ENCODE assay signal across 23 cellular contexts in genomic region chr15:50594311-50594710, GRCh38. TPM values are rescaled to one million over a fixed set of nuclear protein-coding genes. Genes with fewer than 3 reads are reported as not detected.
"Had no signal": no experiment of that assay in that cellular context is flagged by ENCODE, and none has a peak within 500 bp of the region (broad histone marks: within the 10 kb centered on the region; RNA-seq: fewer than 3 reads in every experiment).

No MANE protein-coding gene starts in this region.

- H3K27me3 ChIP-seq: gastrocnemius medialis, neutrophil, spleen, stomach, transverse colon had no signal

- H3K4me1 ChIP-seq: gastrocnemius medialis, spleen, stomach, transverse colon had no signal

- H3K4me1 Mint-ChIP-seq: immature natural killer cell; naive thymus-derived CD8-positive, alpha-beta T cell had no signal

- H3K27me3 Mint-ChIP-seq: dendritic cell treated with granulocyte-macrophage colony-stimulating factor and Interleukin-4, amounts not matched to agents 40 ng/mL and 50 ng/mL, for 4 days; effector memory CD8-positive, alpha-beta T cell; naive thymus-derived CD8-positive, alpha-beta T cell had no signal

- H3K27ac ChIP-seq: gastrocnemius medialis, spleen, stomach, thoracic aorta, transverse colon had no signal

- H3K4me3 ChIP-seq: gastrocnemius medialis, lung, mucosa of descending colon, spleen, stomach, thoracic aorta, transverse colon had no signal

- DNase-seq: effector memory CD8-positive, alpha-beta T cell; gastrocnemius medialis; glutamatergic neuron; immature natural killer cell; left colon; left ventricle myocardium superior; mucosa of descending colon; naive thymus-derived CD8-positive, alpha-beta T cell; posterior cingulate gyrus; spleen; stimulated activated CD4-positive, alpha-beta T cell treated with anti-CD3 and anti-CD28 coated beads, Interleukin-2, amount 100 ng/mL, for 24 hours; stimulated activated naive CD4-positive, alpha-beta T cell; stomach; substantia nigra; transverse colon had no signal

- H3K4me3 Mint-ChIP-seq: dendritic cell treated with granulocyte-macrophage colony-stimulating factor and Interleukin-4, amounts not matched to agents 40 ng/mL and 50 ng/mL, for 4 days; effector memory CD8-positive, alpha-beta T cell; immature natural killer cell; naive thymus-derived CD8-positive, alpha-beta T cell had no signal

- ATAC-seq: effector memory CD8-positive, alpha-beta T cell; gastrocnemius medialis; left colon; left ventricle myocardium superior; mucosa of descending colon; naive thymus-derived CD8-positive, alpha-beta T cell; sciatic nerve had no signal

- H3K9me3 Mint-ChIP-seq: dendritic cell treated with granulocyte-macrophage colony-stimulating factor and Interleukin-4, amounts not matched to agents 40 ng/mL and 50 ng/mL, for 4 days; effector memory CD8-positive, alpha-beta T cell; immature natural killer cell; naive thymus-derived CD8-positive, alpha-beta T cell had no signal

- H3K9me3 ChIP-seq: gastrocnemius medialis, mucosa of descending colon, neutrophil, spleen, stomach, thoracic aorta, transverse colon had no signal

- H3K27ac Mint-ChIP-seq: dendritic cell treated with granulocyte-macrophage colony-stimulating factor and Interleukin-4, amounts not matched to agents 40 ng/mL and 50 ng/mL, for 4 days had no signal

RNA-seq across cellular contexts. Expression of gene USP50, which starts 47.8 kb away (rescaled TPM):
- total RNA-seq: epithelial cell of proximal tubule; kidney epithelial cell; left colon; left ventricle myocardium superior; naive thymus-derived CD8-positive, alpha-beta T cell; skeletal muscle tissue; thoracic aorta; transverse colon had no signal
- polyA plus RNA-seq: immature natural killer cell, lung, spleen, stomach had no signal
